ENCODE assay signal across 12 cellular contexts in the genomic region with DNA sequence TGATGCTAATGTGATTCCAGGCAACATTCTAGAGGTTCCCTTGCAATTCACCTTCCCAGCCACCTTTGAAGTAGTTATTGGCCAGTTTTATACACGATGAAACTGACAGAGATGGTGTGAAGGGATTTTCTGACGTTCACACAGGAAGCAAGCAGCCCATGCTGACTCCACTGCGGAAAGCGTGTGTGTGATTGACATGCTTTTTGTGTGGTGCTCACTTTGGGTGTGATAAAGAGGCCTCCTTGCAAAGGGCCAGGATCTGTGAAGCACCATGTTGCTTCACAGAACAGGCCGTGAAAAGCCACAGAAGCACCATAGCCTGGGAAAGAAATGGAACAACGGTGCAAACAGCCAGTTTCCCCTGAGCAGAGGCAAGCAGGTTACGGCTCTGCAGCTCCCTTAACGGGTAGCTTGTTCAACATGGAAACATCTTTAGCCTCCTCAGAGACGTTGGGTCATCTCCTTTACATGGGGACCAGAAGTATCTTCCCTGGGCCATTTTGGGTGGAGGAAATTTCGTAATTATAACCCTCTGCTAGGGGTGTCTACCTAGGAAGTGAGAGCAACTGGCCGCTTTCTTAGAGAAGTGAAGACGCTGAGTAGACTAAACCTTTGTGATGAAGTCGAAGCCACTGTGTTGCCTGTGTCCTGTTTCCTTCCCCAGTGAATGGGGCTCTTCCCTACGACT.
DNase-seq lines count a peak whose midpoint lies in the region; ATAC-seq, FAIRE-seq and TF ChIP-seq lines count a peak whose summit lies in the region.
"Had no signal": no experiment of that assay in that cellular context is flagged by ENCODE, and none has a peak within 500 bp of the region (broad histone marks: within the 10 kb centered on the region; RNA-seq: fewer than 3 reads in every experiment).

No MANE protein-coding gene starts in this region.

- no peak overlapping the region for H3K4ac ChIP-seq in neuronal stem cell (ENCODE audit: low read length)

- H3K27ac ChIP-seq in neuronal stem cell (replicated peaks; ENCODE audit: low read length) (no peak overlapping the region), osteoblast (ENCODE audit: low read depth, low read length) (no peak overlapping the region)
- H3K27ac ChIP-seq: upper lobe of left lung had no signal

- peak; percentile 40 for DNase-seq in stimulated activated naive CD8-positive, alpha-beta T cell treated with anti-CD3 and anti-CD28 coated beads, Interleukin-15, Interleukin-2, amounts not matched to agents 100 U/mL and 50 U/mL, for 24 hours
- no peak for DNase-seq in stimulated activated naive CD8-positive, alpha-beta T cell treated with anti-CD3 and anti-CD28 coated beads, Interleukin-15, amount 100 ng/mL, for 72 hours
- DNase-seq in activated naive CD8-positive, alpha-beta T cell treated with anti-CD3 and anti-CD28 coated beads, Interleukin-2, amount 10 ng/mL, durations not matched to agents 7 days and 5 days: no peak
- DNase-seq in neuronal stem cell (ENCODE audit: low spot score) (no peak), COLO829 (ENCODE audit: low spot score) (no peak), GM12891 (ENCODE audit: insufficient read length, low spot score) (no peak), osteoblast (ENCODE audit: insufficient read length, low spot score, missing footprints) (no peak)
- DNase-seq: DMS79 treated with DMSO at 0.1 percent for 48 hours; effector CD8-positive, alpha-beta T cell; ovary had no signal

- H3K36me3 ChIP-seq in neuronal stem cell (replicated peaks in 1 of 2; ENCODE audit: control insufficient read depth in 2 of 2, insufficient read depth in 2 of 2, low read length in 2 of 2) (peaks cover 2 to 22% of the 10 kb centered on the region in 2 donors), osteoblast (ENCODE audit: insufficient read depth, low read length) (no peaks in the 10 kb centered on the region)
- H3K36me3 ChIP-seq: ovary, upper lobe of left lung had no signal

- POLR2A ChIA-PET in activated naive CD8-positive, alpha-beta T cell treated with anti-CD3 and anti-CD28 coated beads, Interleukin-2, amount 10 ng/mL, durations not matched to agents 7 days and 5 days (lab: Charles Lee): interaction anchor here (1.3 to 1.5 kb wide), 2 partner anchors 9 to 95 kb away, joined by 4 read pairs; no protein-coding TSS in a partner anchor

- H3K27me3 ChIP-seq in neuronal stem cell (ENCODE audit: control insufficient read depth in 3 of 3, insufficient read depth in 3 of 3, low read depth in 1 of 3, low read length in 3 of 3) (peaks cover 0 to 2% (median 0%) of the 10 kb centered on the region in 3 experiments), osteoblast (ENCODE audit: insufficient read depth, low read length) (no peaks in the 10 kb centered on the region)
- H3K27me3 ChIP-seq: ovary, upper lobe of left lung had no signal

- H3K4me3 ChIP-seq in neuronal stem cell (ENCODE audit: low read length in 2 of 2) (peak overlapping the region in 1 of 2 donors; percentile 20), osteoblast (ENCODE audit: insufficient read depth, low read length) (no peak overlapping the region)
- H3K4me3 ChIP-seq: ovary, upper lobe of left lung had no signal

- no peaks in the 10 kb centered on the region for H3K9me3 Mint-ChIP-seq in stimulated activated naive CD8-positive, alpha-beta T cell treated with anti-CD3 and anti-CD28 coated beads, Interleukin-15, amount 100 ng/mL, for 72 hours
- no peaks in the 10 kb centered on the region for H3K9me3 Mint-ChIP-seq in activated naive CD8-positive, alpha-beta T cell treated with anti-CD3 and anti-CD28 coated beads, Interleukin-2, amount 10 ng/mL, durations not matched to agents 7 days and 5 days

- no peak overlapping the region for H2BK15ac ChIP-seq in neuronal stem cell (ENCODE audit: low read length)

- no peak for FAIRE-seq in GM12891 (lab: Jason Lieb, UNC)

- H2BK12ac ChIP-seq in neuronal stem cell (ENCODE audit: low read length): no peak overlapping the region

- H3K27ac Mint-ChIP-seq in stimulated activated naive CD8-positive, alpha-beta T cell treated with anti-CD3 and anti-CD28 coated beads, Interleukin-15, amount 100 ng/mL, for 72 hours: peak overlapping the region in 1 of 2 donors; percentile 89
- peak overlapping the region; percentile 88 for H3K27ac Mint-ChIP-seq in activated naive CD8-positive, alpha-beta T cell treated with anti-CD3 and anti-CD28 coated beads, Interleukin-2, amount 10 ng/mL, durations not matched to agents 7 days and 5 days

- H3K9me3 ChIP-seq in neuronal stem cell (replicated peaks in 1 of 2; ENCODE audit: control insufficient read depth in 2 of 2, insufficient read depth in 1 of 2, low read depth in 1 of 2, low read length in 2 of 2) (peaks cover 0 to 4% of the 10 kb centered on the region in 2 donors), osteoblast (ENCODE audit: low read depth, low read length) (no peaks in the 10 kb centered on the region)
- H3K9me3 ChIP-seq: ovary, upper lobe of left lung had no signal

- H3K4me1 Mint-ChIP-seq in stimulated activated naive CD8-positive, alpha-beta T cell treated with anti-CD3 and anti-CD28 coated beads, Interleukin-15, amount 100 ng/mL, for 72 hours: peaks cover 70% of the 10 kb centered on the region
- peaks cover 28% of the 10 kb centered on the region for H3K4me1 Mint-ChIP-seq in activated naive CD8-positive, alpha-beta T cell treated with anti-CD3 and anti-CD28 coated beads, Interleukin-2, amount 10 ng/mL, durations not matched to agents 7 days and 5 days

- ATAC-seq in stimulated activated naive CD8-positive, alpha-beta T cell treated with anti-CD3 and anti-CD28 coated beads, Interleukin-15, Interleukin-2, amounts not matched to agents 100 U/mL and 50 U/mL, for 24 hours: peak; percentile 72
- no peak for ATAC-seq in stimulated activated naive CD8-positive, alpha-beta T cell treated with anti-CD3 and anti-CD28 coated beads, Interleukin-15, amount 100 ng/mL, for 72 hours
- ATAC-seq in activated naive CD8-positive, alpha-beta T cell treated with anti-CD3 and anti-CD28 coated beads, Interleukin-2, amount 10 ng/mL, durations not matched to agents 7 days and 5 days (ENCODE audit: low read depth): peak; percentile 58
- no peak for ATAC-seq in GM18858 (IDR thresholded peaks at IDR 0.05; ENCODE audit: unreplicated experiment)

- no peaks in the 10 kb centered on the region for H3K79me1 ChIP-seq in neuronal stem cell (ENCODE audit: low read depth, low read length)

- H3K4me2 ChIP-seq in neuronal stem cell (ENCODE audit: insufficient read depth, low read length, poor library complexity, severe bottlenecking): no peak overlapping the region
- no peak overlapping the region for H3K4me2 ChIP-seq in osteoblast (ENCODE audit: insufficient read depth, low read length)

- H3K36me3 Mint-ChIP-seq in activated naive CD8-positive, alpha-beta T cell treated with anti-CD3 and anti-CD28 coated beads, Interleukin-2, amount 10 ng/mL, durations not matched to agents 7 days and 5 days: peaks cover 6% of the 10 kb centered on the region

- no peak overlapping the region for H4K8ac ChIP-seq in neuronal stem cell (ENCODE audit: low read depth, low read length)

- TF ChIP-seq POLR2A in GM12891 (IDR thresholded peaks at IDR 0.05; ENCODE audit: low read depth, low read length): no peak

- H4K20me1 ChIP-seq in osteoblast (ENCODE audit: insufficient read depth, low read length): no peaks in the 10 kb centered on the region

- no peak overlapping the region for H2BK5ac ChIP-seq in neuronal stem cell (ENCODE audit: low read length)

- no peak overlapping the region for H3K4me3 Mint-ChIP-seq in stimulated activated naive CD8-positive, alpha-beta T cell treated with anti-CD3 and anti-CD28 coated beads, Interleukin-15, amount 100 ng/mL, for 72 hours
- peak overlapping the region; percentile 51 for H3K4me3 Mint-ChIP-seq in activated naive CD8-positive, alpha-beta T cell treated with anti-CD3 and anti-CD28 coated beads, Interleukin-2, amount 10 ng/mL, durations not matched to agents 7 days and 5 days

- H2BK120ac ChIP-seq in neuronal stem cell (ENCODE audit: low read depth, low read length): no peak overlapping the region

- H3K23ac ChIP-seq in neuronal stem cell (ENCODE audit: low read depth, low read length, poor library complexity): no peak overlapping the region

- no CpG with 5 or more reads among the region's 14 CpGs for WGBS in neuronal stem cell (ENCODE audit: extremely low coverage in 2 of 2, insufficient read length in 2 of 2, insufficient replicate concordance in 1 of 2), 2 donors

- H2AFZ ChIP-seq in neuronal stem cell (ENCODE audit: low read length): peak overlapping the region; percentile 53
- no peak overlapping the region for H2AFZ ChIP-seq in osteoblast (ENCODE audit: low read length)

- H3K9ac ChIP-seq in neuronal stem cell (ENCODE audit: low read depth, low read length, poor library complexity): no peak overlapping the region

- no peak overlapping the region for H3K14ac ChIP-seq in neuronal stem cell (ENCODE audit: low read length)

- H3K18ac ChIP-seq in neuronal stem cell (ENCODE audit: low read length): peak overlapping the region; percentile 49

- no peak overlapping the region for H4K91ac ChIP-seq in neuronal stem cell (ENCODE audit: low read depth, low read length, poor library complexity)

- no peaks in the 10 kb centered on the region for H3K27me3 Mint-ChIP-seq in stimulated activated naive CD8-positive, alpha-beta T cell treated with anti-CD3 and anti-CD28 coated beads, Interleukin-15, amount 100 ng/mL, for 72 hours
- H3K27me3 Mint-ChIP-seq in activated naive CD8-positive, alpha-beta T cell treated with anti-CD3 and anti-CD28 coated beads, Interleukin-2, amount 10 ng/mL, durations not matched to agents 7 days and 5 days: no peaks in the 10 kb centered on the region

- H3K4me1 ChIP-seq in neuronal stem cell (ENCODE audit: control insufficient read depth in 2 of 2, insufficient read depth in 1 of 2, low read depth in 1 of 2, low read length in 2 of 2) (peaks cover 25 to 46% of the 10 kb centered on the region in 2 donors), osteoblast (ENCODE audit: insufficient read depth, low read length) (no peaks in the 10 kb centered on the region)
- H3K4me1 ChIP-seq: upper lobe of left lung had no signal

- TF ChIP-seq CTCF in osteoblast (IDR thresholded peaks at IDR 0.05; ENCODE audit: extremely low read depth, low read depth, low read length): no peak

- H2AK5ac ChIP-seq in neuronal stem cell (ENCODE audit: low read depth, low read length): no peak overlapping the region

- no peaks in the 10 kb centered on the region for H3K79me2 ChIP-seq in osteoblast (ENCODE audit: insufficient read depth, low read length)

TF ChIP-seq in GM12891, 5 proteins besides CTCF, POLR2A, EP300 and RAD21:
- no peak for TF ChIP-seq POU2F2 (IDR thresholded peaks at IDR 0.05; ENCODE audit: low read depth, low read length)

Comparison
In these comparisons a context has a peak if more than half of its experiments do, and no peak if none do; other contexts are left out.
1. ATAC-seq: peak in stimulated activated naive CD8-positive, alpha-beta T cell treated with anti-CD3 and anti-CD28 coated beads, Interleukin-15, Interleukin-2, amounts not matched to agents 100 U/mL and 50 U/mL, for 24 hours (single experiment) and activated naive CD8-positive, alpha-beta T cell treated with anti-CD3 and anti-CD28 coated beads, Interleukin-2, amount 10 ng/mL, durations not matched to agents 7 days and 5 days (single experiment); none in stimulated activated naive CD8-positive, alpha-beta T cell treated with anti-CD3 and anti-CD28 coated beads, Interleukin-15, amount 100 ng/mL, for 72 hours (single experiment) and GM18858 (single experiment).